8 cellular contexts compared by ENCODE assay signal in genomic region chr3:139520028-139520737, GRCh38. TPM values are rescaled to one million over a fixed set of nuclear protein-coding genes. Genes with fewer than 3 reads are reported as not detected.
DNase-seq lines count a peak whose midpoint lies in the region; ATAC-seq and TF ChIP-seq lines count a peak whose summit lies in the region.

No MANE protein-coding gene starts in this region.

- H3K27me3 ChIP-seq in OCI-LY1 (ENCODE audit: insufficient read depth, low read length): no peaks in the 10 kb centered on the region

- ATAC-seq in GM19023 (IDR thresholded peaks at IDR 0.05; ENCODE audit: unreplicated experiment) (no peak), HG02759 (IDR thresholded peaks at IDR 0.05; ENCODE audit: unreplicated experiment) (no peak)

- no peaks in the 10 kb centered on the region for H3K9me2 ChIP-seq in OCI-LY1 (ENCODE audit: low read depth, low read length)

- no peaks in the 10 kb centered on the region for H3K27me3 Mint-ChIP-seq in type B pancreatic cell

- H3K79me2 ChIP-seq in OCI-LY1 (ENCODE audit: insufficient read depth, low read length): no peaks in the 10 kb centered on the region

- no peaks in the 10 kb centered on the region for H3K9me3 ChIP-seq in OCI-LY1 (ENCODE audit: low read length)

- no peak overlapping the region for H3K27ac Mint-ChIP-seq in type B pancreatic cell

- H3K4me3 Mint-ChIP-seq in type B pancreatic cell: no peak overlapping the region

- peaks cover 39% of the 10 kb centered on the region for H3K36me3 Mint-ChIP-seq in type B pancreatic cell

- DNase-seq in stimulated activated CD4-positive, alpha-beta T cell treated with anti-CD3 and anti-CD28 coated beads, Interleukin-15, amount 100 ng/mL, for 24 hours: peak; percentile 41
- no peak for DNase-seq in stimulated activated CD4-positive, alpha-beta T cell treated with anti-CD3 and anti-CD28 coated beads, Interleukin-12 subunit alpha, Interleukin-12 subunit beta, amount 100 ng/mL, for 4 hours
- DNase-seq in globus pallidus (ENCODE audit: low spot score) (peak; percentile 63), type B pancreatic cell (ENCODE audit: extremely low spot score, unreplicated experiment) (no peak), ecto neural progenitor cell (ENCODE audit: low spot score) (no peak)

- no peaks in the 10 kb centered on the region for H3F3A ChIP-seq in OCI-LY1 (ENCODE audit: insufficient read depth, low read length)

- no peak overlapping the region for H3K4me2 ChIP-seq in OCI-LY1 (ENCODE audit: low read length)

- no peak overlapping the region for H3K9ac ChIP-seq in OCI-LY1 (ENCODE audit: low read length)

- peaks cover 19% of the 10 kb centered on the region for H3K4me1 Mint-ChIP-seq in type B pancreatic cell (ENCODE audit: unreplicated experiment)

- H3K27ac ChIP-seq in OCI-LY1 (ENCODE audit: low read depth, low read length, poor library complexity, severe bottlenecking): no peak overlapping the region

- H2AFZ ChIP-seq in OCI-LY1 (ENCODE audit: low read length): no peak overlapping the region

- no peaks in the 10 kb centered on the region for H3K4me1 ChIP-seq in OCI-LY1 (ENCODE audit: insufficient read depth, low read length, severe bottlenecking)

- H4K20me1 ChIP-seq in OCI-LY1 (ENCODE audit: insufficient read depth, low read length): no peaks in the 10 kb centered on the region

- H3K36me3 ChIP-seq in OCI-LY1 (ENCODE audit: insufficient read depth, low read length): no peaks in the 10 kb centered on the region

- TF ChIP-seq CTCF in OCI-LY1 (IDR thresholded peaks at IDR 0.05; ENCODE audit: low read length) (peak; percentile 70), type B pancreatic cell (conservative IDR thresholded peaks at IDR 0.05) (peak; percentile 49)

- no peaks in the 10 kb centered on the region for H3K9me3 Mint-ChIP-seq in type B pancreatic cell

- no peak overlapping the region for H3K4me3 ChIP-seq in OCI-LY1 (ENCODE audit: low read depth, low read length, poor library complexity, severe bottlenecking)

RNA-seq across cellular contexts. Expression of gene RBP1, which starts 19.4 kb away (rescaled TPM):
- total RNA-seq in type B pancreatic cell (ENCODE audit: low replicate concordance): 139 and 307 TPM in 2 replicates

RNA-seq across cellular contexts. Expression of gene RBP2, which starts 43.9 kb away (rescaled TPM):
- 25.3 and 95.9 TPM in 2 replicates for total RNA-seq in type B pancreatic cell (ENCODE audit: low replicate concordance)

Comparison
In these comparisons a context has a peak if more than half of its experiments do, and no peak if none do; other contexts are left out.
1. DNase-seq: peak in stimulated activated CD4-positive, alpha-beta T cell treated with anti-CD3 and anti-CD28 coated beads, Interleukin-15, amount 100 ng/mL, for 24 hours (single experiment) and globus pallidus (single experiment); none in stimulated activated CD4-positive, alpha-beta T cell treated with anti-CD3 and anti-CD28 coated beads, Interleukin-12 subunit alpha, Interleukin-12 subunit beta, amount 100 ng/mL, for 4 hours (single experiment), type B pancreatic cell (single experiment) and ecto neural progenitor cell (single experiment).